ENCODE assay signal across 14 cellular contexts in the genomic region with DNA sequence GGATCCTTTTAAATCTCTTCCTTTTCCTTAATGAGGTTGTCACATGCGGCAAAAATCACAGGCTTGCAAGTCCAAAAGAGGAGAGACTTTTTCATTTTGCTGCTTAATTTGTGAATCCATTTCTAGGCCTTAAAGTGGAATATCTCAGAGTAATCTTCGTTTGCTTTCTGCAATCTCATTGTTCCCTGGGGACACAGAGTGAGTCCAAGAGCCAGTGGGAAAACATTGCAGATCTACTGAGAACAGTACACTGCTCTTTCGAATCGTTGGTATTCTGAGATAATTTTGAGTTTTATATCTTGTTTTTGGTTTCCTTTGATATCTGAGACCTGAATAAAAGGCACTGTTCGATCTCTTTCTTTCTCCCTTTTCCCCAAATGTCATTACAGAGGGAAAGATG.
A peak's percentile ranks its signal among the peaks of the same experiment; 100 is the strongest.
DNase-seq lines count a peak whose midpoint lies in the region; ATAC-seq and TF ChIP-seq lines count a peak whose summit lies in the region.
"Had no signal": no experiment of that assay in that cellular context is flagged by ENCODE, and none has a peak within 500 bp of the region (broad histone marks: within the 10 kb centered on the region; RNA-seq: fewer than 3 reads in every experiment).

No MANE protein-coding gene starts in this region.

- H3K4me1 ChIP-seq in HEK293 (ENCODE audit: control insufficient read depth, insufficient read depth, low read length) (peaks cover 3% of the 10 kb centered on the region), spleen (peaks cover 0 to 15% (median 0%) of the 10 kb centered on the region in 6 donors)

- peak overlapping the region; percentile 98 for H3K27ac Mint-ChIP-seq in chondrocyte (ENCODE audit: unreplicated experiment)
- peak overlapping the region in 2 of 7 donors; percentile 19 to 51 for H3K27ac Mint-ChIP-seq in CD14-positive monocyte
- H3K27ac Mint-ChIP-seq: CD4-positive, CD25-positive, alpha-beta regulatory T cell; stimulated activated effector memory CD8-positive, alpha-beta T cell treated with anti-CD3 and anti-CD28 coated beads, Interleukin-12 subunit alpha, Interleukin-12 subunit beta, amount 100 ng/mL, for 72 hours had no signal

- H3K27me3 Mint-ChIP-seq in chondrocyte (ENCODE audit: low read depth) (no peaks in the 10 kb centered on the region), CD14-positive monocyte (ENCODE audit: low read depth in 3 of 3) (no peaks in the 10 kb centered on the region)
- H3K27me3 Mint-ChIP-seq: CD4-positive, CD25-positive, alpha-beta regulatory T cell had no signal

- H3K9me3 Mint-ChIP-seq in chondrocyte (ENCODE audit: low read depth) (no peaks in the 10 kb centered on the region), CD14-positive monocyte (peaks cover 0 to 10% (median 0%) of the 10 kb centered on the region in 7 donors)
- H3K9me3 Mint-ChIP-seq: stimulated activated effector memory CD8-positive, alpha-beta T cell treated with anti-CD3 and anti-CD28 coated beads, Interleukin-12 subunit alpha, Interleukin-12 subunit beta, amount 100 ng/mL, for 72 hours had no signal

- H3K27ac ChIP-seq in HEK293 (ENCODE audit: extremely low read depth, low read depth, low read length) (peak overlapping the region; percentile 9; the same call in 1 of the 2 replicates), spleen (peak overlapping the region in 7 of 8 donors; percentile 36 to 67 (median 57))

- H3K36me3 ChIP-seq in HEK293 (ENCODE audit: control insufficient read depth in 2 of 2, insufficient read depth in 1 of 2, low read length in 2 of 2) (no peaks in the 10 kb centered on the region), spleen (no peaks in the 10 kb centered on the region)
- H3K36me3 ChIP-seq: Peyer's patch had no signal

- H3K4me1 Mint-ChIP-seq in chondrocyte (ENCODE audit: low read depth) = peaks cover 59% of the 10 kb centered on the region
- peaks cover 17% of the 10 kb centered on the region for H3K4me1 Mint-ChIP-seq in CD14-positive monocyte
- H3K4me1 Mint-ChIP-seq: CD4-positive, CD25-positive, alpha-beta regulatory T cell; stimulated activated effector memory CD8-positive, alpha-beta T cell treated with anti-CD3 and anti-CD28 coated beads, Interleukin-12 subunit alpha, Interleukin-12 subunit beta, amount 100 ng/mL, for 72 hours had no signal

- H3K4me3 Mint-ChIP-seq in chondrocyte (ENCODE audit: unreplicated experiment) (peak overlapping the region; percentile 36), CD14-positive monocyte (no peak overlapping the region)
- H3K4me3 Mint-ChIP-seq: CD4-positive, CD25-positive, alpha-beta regulatory T cell; stimulated activated effector memory CD8-positive, alpha-beta T cell treated with anti-CD3 and anti-CD28 coated beads, Interleukin-12 subunit alpha, Interleukin-12 subunit beta, amount 100 ng/mL, for 72 hours had no signal

- H3K27me3 ChIP-seq in spleen (replicated peaks in 1 of 7) = no peaks in the 10 kb centered on the region
- H3K27me3 ChIP-seq: Peyer's patch had no signal

- DNase-seq in chondrocyte (ENCODE audit: low spot score) = no peak
- no peak for DNase-seq in left lobe of liver (ENCODE audit: low spot score)
- DNase-seq in spleen = no peak
- DNase-seq in CD14-positive monocyte (ENCODE audit: low spot score) = no peak
- DNase-seq: amygdala; CD4-positive, CD25-positive, alpha-beta regulatory T cell; NCI-H1092 treated with DMSO at 0.1 percent for 48 hours; Peyer's patch; retina had no signal

- WGBS in spleen, 5 donors = 68 to 79% (median 76%) methylated on average over 5 of the region's 5 CpGs

- H3K4me3 ChIP-seq in HEK293 (ENCODE audit: low read depth, low read length) (no peak overlapping the region), spleen (no peak overlapping the region)
- H3K4me3 ChIP-seq: Peyer's patch had no signal

- ATAC-seq in left lobe of liver = peak; percentile 36
- no peak for ATAC-seq in GM18519 (IDR thresholded peaks at IDR 0.05; ENCODE audit: low FRiP score, unreplicated experiment)
- no peak for ATAC-seq in GM21423 (IDR thresholded peaks at IDR 0.05; ENCODE audit: unreplicated experiment)
- no peak for ATAC-seq in HG02981 (IDR thresholded peaks at IDR 0.05; ENCODE audit: unreplicated experiment)
- ATAC-seq: stimulated activated effector memory CD8-positive, alpha-beta T cell treated with anti-CD3 and anti-CD28 coated beads, Interleukin-12 subunit alpha, Interleukin-12 subunit beta, amount 100 ng/mL, for 72 hours had no signal

- TF ChIP-seq CTCF in HEK293 (tag by site-specific recombination; IDR thresholded peaks at IDR 0.05) (no peak), chondrocyte (IDR thresholded peaks at IDR 0.05) (no peak), spleen (IDR thresholded peaks at IDR 0.05 in 8 of 11, conservative IDR thresholded peaks at IDR 0.05 in 3 of 11) (no peak), CD14-positive monocyte (IDR thresholded peaks at IDR 0.05) (no peak)

- H3K36me3 Mint-ChIP-seq in chondrocyte (ENCODE audit: low read depth) (no peaks in the 10 kb centered on the region), CD14-positive monocyte (no peaks in the 10 kb centered on the region)
- H3K36me3 Mint-ChIP-seq: CD4-positive, CD25-positive, alpha-beta regulatory T cell; stimulated activated effector memory CD8-positive, alpha-beta T cell treated with anti-CD3 and anti-CD28 coated beads, Interleukin-12 subunit alpha, Interleukin-12 subunit beta, amount 100 ng/mL, for 72 hours had no signal

- POLR2A ChIA-PET in HEK293 (lab: Yijun Ruan, JAX) = no interaction called here

- CTCF ChIA-PET in HEK293 (lab: Yijun Ruan, JAX) = no interaction called here

- H3K9me3 ChIP-seq in HEK293 (ENCODE audit: control insufficient read depth, insufficient read depth, low read depth, low read length) (no peaks in the 10 kb centered on the region), spleen (no peaks in the 10 kb centered on the region)
- H3K9me3 ChIP-seq: Peyer's patch had no signal

- no peak for TF ChIP-seq POLR2A in spleen (IDR thresholded peaks at IDR 0.05)

- intact Hi-C loops in spleen (cut with DNase I; ENCODE audit: low total_unique reads) = no loop called here
- intact Hi-C loops in CD14-positive monocyte (cut with micrococcal nuclease) = no loop called here

TF ChIP-seq in HEK293, 187 proteins besides CTCF, POLR2A, EP300 and RAD21:
- no peak for TF ChIP-seq KLF16 (tag by site-specific recombination; IDR thresholded peaks at IDR 0.05)
- no peak for TF ChIP-seq ZNF292 (tag by site-specific recombination; IDR thresholded peaks at IDR 0.05; ENCODE audit: borderline replicate concordance, low read depth)
- TF ChIP-seq ZBTB17 (tag by site-specific recombination; IDR thresholded peaks at IDR 0.05) = peak; percentile 49; the same call in 1 of the 2 replicates
